13 cellular contexts compared by ENCODE assay signal in genomic region chr11:111528557-111528956, GRCh38. TPM values are rescaled to one million over a fixed set of nuclear protein-coding genes. Genes with fewer than 3 reads are reported as not detected.
DNase-seq lines count a peak whose midpoint lies in the region; ATAC-seq and TF ChIP-seq lines count a peak whose summit lies in the region.
"Had no signal": no experiment of that assay in that cellular context is flagged by ENCODE, and none has a peak within 500 bp of the region (broad histone marks: within the 10 kb centered on the region; RNA-seq: fewer than 3 reads in every experiment).

No MANE protein-coding gene starts in this region.

- DNase-seq in DMS 273 (lab: John Stamatoyannopoulos, UW; ENCODE audit: unreplicated experiment) (peak; percentile 9), DMS 273 treated with DMSO at 0.1 percent for 48 hours (lab: John Stamatoyannopoulos, UW) (no peak), HT-29 (ENCODE audit: low spot score) (peak; percentile 33), fibroblast of the aortic adventitia (ENCODE audit: low read depth) (peak; percentile 23), caudate nucleus (lab: John Stamatoyannopoulos, UW) (no peak)
- DNase-seq in stimulated activated CD4-positive, alpha-beta T cell treated with anti-CD3 and anti-CD28 coated beads, Interleukin-12 subunit alpha, Interleukin-12 subunit beta, amount 100 ng/mL, for 4 hours = no peak
- DNase-seq: 8988T, NCI-H526 treated with DMSO at 0.1 percent for 48 hours had no signal

- no peak for TF ChIP-seq CTCF in fibroblast of the aortic adventitia (IDR thresholded peaks at IDR 0.05; ENCODE audit: insufficient read depth, low read length)

- no peak for ATAC-seq in HG02571 (IDR thresholded peaks at IDR 0.05; ENCODE audit: unreplicated experiment)
- ATAC-seq: HepG2 had no signal

- peak overlapping the region; percentile 84 for H3K27ac Mint-ChIP-seq in T-helper 1 cell treated with Interleukin-12 subunit alpha and Interleukin-12 subunit beta and Interleukin-4 antibody, amounts not matched to agents 30 μg/mL and 1 μg/mL, for 36 hours

- H3K9me3 Mint-ChIP-seq in T-helper 1 cell treated with Interleukin-12 subunit alpha and Interleukin-12 subunit beta and Interleukin-4 antibody, amounts not matched to agents 30 μg/mL and 1 μg/mL, for 36 hours = no peaks in the 10 kb centered on the region
- H3K9me3 Mint-ChIP-seq: neural crest cell had no signal

- no peak overlapping the region for H3K27ac ChIP-seq in caudate nucleus (ENCODE audit: low read depth, low read length)
- H3K27ac ChIP-seq: thoracic aorta had no signal

- no peaks in the 10 kb centered on the region for H3K36me3 Mint-ChIP-seq in T-helper 1 cell treated with Interleukin-12 subunit alpha and Interleukin-12 subunit beta and Interleukin-4 antibody, amounts not matched to agents 30 μg/mL and 1 μg/mL, for 36 hours (ENCODE audit: low read depth)

- no peaks in the 10 kb centered on the region for H3K27me3 Mint-ChIP-seq in T-helper 1 cell treated with Interleukin-12 subunit alpha and Interleukin-12 subunit beta and Interleukin-4 antibody, amounts not matched to agents 30 μg/mL and 1 μg/mL, for 36 hours (ENCODE audit: low read depth)

- H3K4me3 Mint-ChIP-seq in T-helper 1 cell treated with Interleukin-12 subunit alpha and Interleukin-12 subunit beta and Interleukin-4 antibody, amounts not matched to agents 30 μg/mL and 1 μg/mL, for 36 hours = no peak overlapping the region
- H3K4me3 Mint-ChIP-seq: neural crest cell had no signal

- H3K4me1 Mint-ChIP-seq in T-helper 1 cell treated with Interleukin-12 subunit alpha and Interleukin-12 subunit beta and Interleukin-4 antibody, amounts not matched to agents 30 μg/mL and 1 μg/mL, for 36 hours (ENCODE audit: low read depth) = peaks cover 37% of the 10 kb centered on the region

- H3K4me3 ChIP-seq in fibroblast of the aortic adventitia (ENCODE audit: low read depth, low read length) = no peak overlapping the region
- H3K4me3 ChIP-seq: thoracic aorta had no signal

RNA-seq across cellular contexts. Expression of gene LAYN, which starts 12.0 kb away (rescaled TPM):
- not detected in 2 replicates for total RNA-seq in HT-29 (2014; rRNA removed; shearing (Covaris generic))
- total RNA-seq in fibroblast of the aortic adventitia (ENCODE audit: low replicate concordance) = 34.2 and 48.7 TPM in 2 replicates
- total RNA-seq: HepG2 had no signal

RNA-seq across cellular contexts. Expression of gene HOATZ, which starts 14.0 kb away (rescaled TPM):
- total RNA-seq in HT-29 (2014; rRNA removed; shearing (Covaris generic)) = not detected in 2 replicates
- total RNA-seq in fibroblast of the aortic adventitia (ENCODE audit: low replicate concordance) = not detected in 2 replicates
- total RNA-seq: HepG2, neural crest cell, thoracic aorta had no signal

RNA-seq across cellular contexts. Expression of gene BTG4, which starts 16.4 kb away (rescaled TPM):
- not detected in 2 replicates for total RNA-seq in HT-29 (2014; rRNA removed; shearing (Covaris generic))
- total RNA-seq in fibroblast of the aortic adventitia (ENCODE audit: low replicate concordance) = 0.36 TPM in 1 of 2 replicates, not detected in the other
- total RNA-seq: HepG2, neural crest cell, thoracic aorta had no signal

Comparison
In these comparisons a context has a peak if more than half of its experiments do, and no peak if none do; other contexts are left out.
1. DNase-seq: peak in DMS 273 (single experiment), HT-29 (single experiment) and fibroblast of the aortic adventitia (single experiment); none in DMS 273 treated with DMSO at 0.1 percent for 48 hours (single experiment), caudate nucleus (0 of 61) and stimulated activated CD4-positive, alpha-beta T cell treated with anti-CD3 and anti-CD28 coated beads, Interleukin-12 subunit alpha, Interleukin-12 subunit beta, amount 100 ng/mL, for 4 hours (single experiment).
2. RNA of gene LAYN, which starts 12.0 kb away (total RNA-seq): 34.2 to 48.7 TPM in fibroblast of the aortic adventitia; not detected in HT-29; every median in the first group is over 10 times any median in the second.